Comparison of ENCODE assay signal across 23 cellular contexts in the genomic region with DNA sequence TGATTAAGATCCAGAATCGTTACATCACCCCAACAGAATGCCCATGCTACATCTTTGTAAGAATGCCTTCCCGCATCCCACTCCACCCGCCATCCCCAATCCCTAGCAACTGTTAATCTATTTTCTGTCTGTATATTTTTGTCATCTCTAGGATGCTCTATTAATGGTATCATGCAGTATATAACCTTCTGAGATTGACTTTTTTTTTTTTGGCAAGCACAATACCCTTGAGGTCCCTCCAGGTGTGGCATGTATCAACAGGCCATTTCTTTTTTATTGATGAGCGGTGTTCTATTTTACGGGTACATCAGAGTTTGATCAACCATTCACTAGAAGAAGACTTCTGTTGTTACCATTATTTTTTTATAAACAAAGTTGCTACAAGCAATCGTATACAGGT. TPM values are rescaled to one million over a fixed set of nuclear protein-coding genes. Genes with fewer than 3 reads are reported as not detected.
"Had no signal": no experiment of that assay in that cellular context is flagged by ENCODE, and none has a peak within 500 bp of the region (broad histone marks: within the 10 kb centered on the region; RNA-seq: fewer than 3 reads in every experiment).

No MANE protein-coding gene starts in this region.

- H3K27ac Mint-ChIP-seq: dendritic cell treated with granulocyte-macrophage colony-stimulating factor and Interleukin-4, amounts not matched to agents 40 ng/mL and 50 ng/mL, for 4 days; effector memory CD8-positive, alpha-beta T cell; endodermal cell; mesothelial cell of epicardium had no signal

- ATAC-seq: effector memory CD8-positive, alpha-beta T cell; esophagus mucosa; gastrocnemius medialis; heart right ventricle; left cardiac atrium; left lung; left ventricle myocardium superior; lower lobe of right lung had no signal

- H3K36me3 ChIP-seq: colonic mucosa, esophagus squamous epithelium, gastrocnemius medialis, heart right ventricle, left lung, lower lobe of right lung had no signal

- H3K36me3 Mint-ChIP-seq: mesothelial cell of epicardium had no signal

- H3K9me3 ChIP-seq: colonic mucosa, esophagus squamous epithelium, gastrocnemius medialis, left lung, lower lobe of right lung had no signal

- H3K4me3 ChIP-seq: colonic mucosa, esophagus squamous epithelium, gastrocnemius medialis, heart right ventricle, left lung, lower lobe of right lung had no signal

- H3K4me3 Mint-ChIP-seq: dendritic cell treated with granulocyte-macrophage colony-stimulating factor and Interleukin-4, amounts not matched to agents 40 ng/mL and 50 ng/mL, for 4 days; effector memory CD8-positive, alpha-beta T cell; endodermal cell; mesothelial cell of epicardium had no signal

- H3K4me1 ChIP-seq: colonic mucosa, esophagus squamous epithelium, gastrocnemius medialis, heart right ventricle, left lung, lower lobe of right lung had no signal

- H3K4me1 Mint-ChIP-seq: mesothelial cell of epicardium had no signal

- H3K9me3 Mint-ChIP-seq: dendritic cell treated with granulocyte-macrophage colony-stimulating factor and Interleukin-4, amounts not matched to agents 40 ng/mL and 50 ng/mL, for 4 days; effector memory CD8-positive, alpha-beta T cell; endodermal cell; mesothelial cell of epicardium had no signal

- H3K27ac ChIP-seq: colonic mucosa, epithelial cell of prostate, esophagus squamous epithelium, gastrocnemius medialis, heart right ventricle, left lung, lower lobe of right lung had no signal

- H3K27me3 ChIP-seq: colonic mucosa, gastrocnemius medialis had no signal

- DNase-seq: colonic mucosa; cortex of kidney; effector CD8-positive, alpha-beta T cell; effector memory CD8-positive, alpha-beta T cell; endodermal cell; erythroblast; esophagus squamous epithelium; foreskin fibroblast; foreskin melanocyte; gastrocnemius medialis; glutamatergic neuron; heart right ventricle; hippocampal formation; left cardiac atrium; left lung; left ventricle myocardium superior; lower lobe of right lung; mesenchymal stem cell had no signal

RNA-seq across cellular contexts. Expression of gene SCN3B, which starts 30.2 kb away (rescaled TPM):
- total RNA-seq: mononuclear cell had no signal
